In the genomic region with DNA sequence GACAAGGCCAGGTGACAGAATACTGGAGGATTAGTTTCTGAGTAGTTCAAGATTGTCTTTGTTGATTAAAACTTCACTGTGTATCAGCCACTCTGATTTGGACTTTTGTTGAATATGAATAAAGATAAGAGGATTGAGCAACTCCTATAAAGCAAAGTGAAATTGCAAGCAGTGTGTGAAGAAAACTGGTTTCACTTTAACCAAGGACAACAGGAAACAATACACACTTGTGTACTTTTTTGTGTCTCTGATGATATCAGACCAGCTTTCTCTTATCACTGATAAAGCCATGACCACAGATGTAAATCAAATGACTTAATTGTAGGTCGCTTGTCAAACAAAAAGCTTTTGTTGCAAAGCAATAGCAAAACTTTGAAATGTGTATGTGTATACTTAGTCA, we compare ENCODE assay signal across 13 cellular contexts.
DNase-seq lines count a peak whose midpoint lies in the region; ATAC-seq, FAIRE-seq and TF ChIP-seq lines count a peak whose summit lies in the region.
"Had no signal": no experiment of that assay in that cellular context is flagged by ENCODE, and none has a peak within 500 bp of the region (broad histone marks: within the 10 kb centered on the region; RNA-seq: fewer than 3 reads in every experiment).

No MANE protein-coding gene starts in this region.

- H4K20me1 ChIP-seq in astrocyte (ENCODE audit: insufficient read depth, low read length), result no peaks in the 10 kb centered on the region

- no peak for FAIRE-seq in astrocyte (lab: Jason Lieb, UNC)

- H3K27ac ChIP-seq in astrocyte (ENCODE audit: low read depth, low read length), result no peak overlapping the region
- no peak overlapping the region for H3K27ac ChIP-seq in CD8-positive, alpha-beta memory T cell (ENCODE audit: low read depth, low read length)
- H3K27ac ChIP-seq: ascending aorta, stomach had no signal

- POLR2A ChIA-PET in CD8-positive, alpha-beta memory T cell (lab: Charles Lee), result interaction anchor here (0.7 kb wide), 1 partner anchor 288 kb away, joined by 5 read pairs; no protein-coding TSS in a partner anchor

- H3K4me2 ChIP-seq in astrocyte (ENCODE audit: low read length), result no peak overlapping the region

- H3K79me2 ChIP-seq in astrocyte (ENCODE audit: insufficient read depth, low read length), result no peaks in the 10 kb centered on the region

- no peaks in the 10 kb centered on the region for H3K4me1 Mint-ChIP-seq in astrocyte (ENCODE audit: low read depth, unreplicated experiment)
- H3K4me1 Mint-ChIP-seq in natural killer cell treated with Interleukin-12 subunit alpha and Interleukin-12 subunit beta and Interleukin-15 and Interleukin-18, amount 100 ng/mL, for 72 hours (ENCODE audit: low read depth in 2 of 2), result peaks cover 7 to 13% of the 10 kb centered on the region in 2 donors
- H3K4me1 Mint-ChIP-seq in activated T-helper 17 cell treated with anti-CD3 and anti-CD28 coated beads, Interleukin-2, amount 50 U/mL, for 72 hours, result no peaks in the 10 kb centered on the region
- H3K4me1 Mint-ChIP-seq in CD8-positive, alpha-beta memory T cell, result peaks cover 9 to 17% (median 12%) of the 10 kb centered on the region in 3 donors

- peak; percentile 78 for ATAC-seq in GM18909 (IDR thresholded peaks at IDR 0.05; ENCODE audit: poor library complexity, unreplicated experiment)
- peak; percentile 53 for ATAC-seq in HG02798 (IDR thresholded peaks at IDR 0.05; ENCODE audit: poor library complexity, unreplicated experiment)
- ATAC-seq in natural killer cell treated with Interleukin-12 subunit alpha and Interleukin-12 subunit beta and Interleukin-15 and Interleukin-18, amount 100 ng/mL, for 72 hours, result peak; percentile 53 to 56
- ATAC-seq in activated T-helper 17 cell treated with anti-CD3 and anti-CD28 coated beads, Interleukin-2, amount 50 U/mL, for 72 hours (replicated peaks), result no peak
- ATAC-seq in HG02852 (IDR thresholded peaks at IDR 0.05; ENCODE audit: unreplicated experiment), result no peak
- no peak for ATAC-seq in GM18873 (IDR thresholded peaks at IDR 0.05; ENCODE audit: low FRiP score, unreplicated experiment)

- H3K27me3 Mint-ChIP-seq in astrocyte (ENCODE audit: low read depth, unreplicated experiment), result no peaks in the 10 kb centered on the region
- no peaks in the 10 kb centered on the region for H3K27me3 Mint-ChIP-seq in natural killer cell treated with Interleukin-12 subunit alpha and Interleukin-12 subunit beta and Interleukin-15 and Interleukin-18, amount 100 ng/mL, for 72 hours
- no peaks in the 10 kb centered on the region for H3K27me3 Mint-ChIP-seq in activated T-helper 17 cell treated with anti-CD3 and anti-CD28 coated beads, Interleukin-2, amount 50 U/mL, for 72 hours
- H3K27me3 Mint-ChIP-seq in CD8-positive, alpha-beta memory T cell, result no peaks in the 10 kb centered on the region

- no peak overlapping the region for H3K4me3 Mint-ChIP-seq in astrocyte (ENCODE audit: unreplicated experiment)
- H3K4me3 Mint-ChIP-seq in natural killer cell treated with Interleukin-12 subunit alpha and Interleukin-12 subunit beta and Interleukin-15 and Interleukin-18, amount 100 ng/mL, for 72 hours, result no peak overlapping the region
- H3K4me3 Mint-ChIP-seq in activated T-helper 17 cell treated with anti-CD3 and anti-CD28 coated beads, Interleukin-2, amount 50 U/mL, for 72 hours, result no peak overlapping the region
- H3K4me3 Mint-ChIP-seq in CD8-positive, alpha-beta memory T cell, result peak overlapping the region in 1 of 7 donors; percentile 8
- H3K4me3 Mint-ChIP-seq: H9 had no signal

- CTCF ChIA-PET in CD8-positive, alpha-beta memory T cell (lab: Charles Lee), result no interaction called here

- H3K9me3 ChIP-seq in astrocyte (ENCODE audit: insufficient read depth, low read depth, low read length), result no peaks in the 10 kb centered on the region
- no peaks in the 10 kb centered on the region for H3K9me3 ChIP-seq in CD8-positive, alpha-beta memory T cell (ENCODE audit: low read length)
- H3K9me3 ChIP-seq: ascending aorta, stomach had no signal

- H3K9me3 Mint-ChIP-seq in astrocyte (ENCODE audit: unreplicated experiment), result no peaks in the 10 kb centered on the region
- no peaks in the 10 kb centered on the region for H3K9me3 Mint-ChIP-seq in natural killer cell treated with Interleukin-12 subunit alpha and Interleukin-12 subunit beta and Interleukin-15 and Interleukin-18, amount 100 ng/mL, for 72 hours
- H3K9me3 Mint-ChIP-seq in activated T-helper 17 cell treated with anti-CD3 and anti-CD28 coated beads, Interleukin-2, amount 50 U/mL, for 72 hours, result no peaks in the 10 kb centered on the region
- H3K9me3 Mint-ChIP-seq in CD8-positive, alpha-beta memory T cell, result peaks cover 0 to 4% (median 0%) of the 10 kb centered on the region in 5 donors
- H3K9me3 Mint-ChIP-seq: H9 had no signal

- no peak overlapping the region for H3K9ac ChIP-seq in astrocyte (ENCODE audit: low read length)

- H3K4me1 ChIP-seq in astrocyte (ENCODE audit: insufficient read depth, low read length), result no peaks in the 10 kb centered on the region
- H3K4me1 ChIP-seq in CD8-positive, alpha-beta memory T cell (ENCODE audit: insufficient read depth, low read length), result no peaks in the 10 kb centered on the region
- H3K4me1 ChIP-seq: ascending aorta had no signal

- no peak overlapping the region for H2AFZ ChIP-seq in astrocyte (ENCODE audit: low read depth, low read length)

- DNase-seq in astrocyte (ENCODE audit: low read depth), result peak; percentile 10
- DNase-seq in natural killer cell treated with Interleukin-12 subunit alpha and Interleukin-12 subunit beta and Interleukin-15 and Interleukin-18, amount 100 ng/mL, for 72 hours (ENCODE audit: low spot score), result no peak
- no peak for DNase-seq in CD8-positive, alpha-beta memory T cell
- DNase-seq: H9; NCI-H1092 treated with DMSO at 0.1 percent for 48 hours; stimulated activated CD4-positive, alpha-beta T cell treated with anti-CD3 and anti-CD28 coated beads, Interleukin-1b, Interleukin-23, amount 100 ng/mL, for 48 hours; stomach had no signal

- H3K27ac Mint-ChIP-seq in astrocyte (ENCODE audit: unreplicated experiment), result no peak overlapping the region
- no peak overlapping the region for H3K27ac Mint-ChIP-seq in natural killer cell treated with Interleukin-12 subunit alpha and Interleukin-12 subunit beta and Interleukin-15 and Interleukin-18, amount 100 ng/mL, for 72 hours
- H3K27ac Mint-ChIP-seq in activated T-helper 17 cell treated with anti-CD3 and anti-CD28 coated beads, Interleukin-2, amount 50 U/mL, for 72 hours, result no peak overlapping the region
- H3K27ac Mint-ChIP-seq in CD8-positive, alpha-beta memory T cell, result peak overlapping the region in 2 of 8 donors; percentile 21 to 28
- H3K27ac Mint-ChIP-seq: H9 had no signal

- TF ChIP-seq CTCF in astrocyte (IDR thresholded peaks at IDR 0.05; ENCODE audit: insufficient read depth, low read depth, low read length), result no peak

- H3K36me3 ChIP-seq in astrocyte (ENCODE audit: insufficient read depth, low read length), result no peaks in the 10 kb centered on the region
- H3K36me3 ChIP-seq in CD8-positive, alpha-beta memory T cell (ENCODE audit: insufficient read depth, low read length), result no peaks in the 10 kb centered on the region
- H3K36me3 ChIP-seq: ascending aorta, stomach had no signal

- no peak overlapping the region for H3K4me3 ChIP-seq in astrocyte (ENCODE audit: insufficient read depth, low read depth, low read length)
- no peak overlapping the region for H3K4me3 ChIP-seq in CD8-positive, alpha-beta memory T cell (ENCODE audit: low read length)
- H3K4me3 ChIP-seq: ascending aorta, stomach had no signal

- no peaks in the 10 kb centered on the region for H3K36me3 Mint-ChIP-seq in astrocyte (ENCODE audit: low read depth, unreplicated experiment)
- H3K36me3 Mint-ChIP-seq in natural killer cell treated with Interleukin-12 subunit alpha and Interleukin-12 subunit beta and Interleukin-15 and Interleukin-18, amount 100 ng/mL, for 72 hours, result peaks cover 4% of the 10 kb centered on the region
- no peaks in the 10 kb centered on the region for H3K36me3 Mint-ChIP-seq in activated T-helper 17 cell treated with anti-CD3 and anti-CD28 coated beads, Interleukin-2, amount 50 U/mL, for 72 hours (ENCODE audit: low read depth)
- peaks cover 0 to 11% (median 1%) of the 10 kb centered on the region in 3 donors for H3K36me3 Mint-ChIP-seq in CD8-positive, alpha-beta memory T cell

- H3K27me3 ChIP-seq in astrocyte (ENCODE audit: insufficient read depth, low read length), result no peaks in the 10 kb centered on the region
- H3K27me3 ChIP-seq in CD8-positive, alpha-beta memory T cell (ENCODE audit: insufficient read depth, low read length, poor library complexity, severe bottlenecking), result no peaks in the 10 kb centered on the region
- H3K27me3 ChIP-seq: ascending aorta, stomach had no signal

Comparison
In these comparisons a context has a peak if more than half of its experiments do, and no peak if none do; other contexts are left out.
1. ATAC-seq: peak in GM18909 (single experiment), HG02798 (single experiment) and natural killer cell treated with Interleukin-12 subunit alpha and Interleukin-12 subunit beta and Interleukin-15 and Interleukin-18, amount 100 ng/mL, for 72 hours (2 of 2); none in activated T-helper 17 cell treated with anti-CD3 and anti-CD28 coated beads, Interleukin-2, amount 50 U/mL, for 72 hours (single experiment), HG02852 (single experiment) and GM18873 (single experiment).